Comparison of ENCODE assay signal across 36 cellular contexts in genomic region chr2:164667566-164667965, GRCh38. TPM values are rescaled to one million over a fixed set of nuclear protein-coding genes. Genes with fewer than 3 reads are reported as not detected.
"Had no signal": no experiment of that assay in that cellular context is flagged by ENCODE, and none has a peak within 500 bp of the region (broad histone marks: within the 10 kb centered on the region; RNA-seq: fewer than 3 reads in every experiment).

No MANE protein-coding gene starts in this region.

- H3K36me3 Mint-ChIP-seq: activated CD4-positive, alpha-beta memory T cell treated with anti-CD3 and anti-CD28 coated beads for 36 hours; activated CD8-positive, alpha-beta memory T cell treated with anti-CD3 and anti-CD28 coated beads, Interleukin-2, amount 10 ng/mL, durations not matched to agents 7 days and 5 days; activated naive CD4-positive, alpha-beta T cell treated with anti-CD3 and anti-CD28 coated beads, Interleukin-2, amount 10 ng/mL, durations not matched to agents 7 days and 5 days; activated naive CD4-positive, alpha-beta T cell treated with anti-CD3 and anti-CD28 coated beads, Interleukin-2, amount 50 U/mL, for 72 hours; activated naive CD8-positive, alpha-beta T cell treated with anti-CD3 and anti-CD28 coated beads, Interleukin-2, amount 10 ng/mL, durations not matched to agents 7 days and 5 days had no signal

- H3K27me3 Mint-ChIP-seq: activated B cell treated with CpG ODN at 0.5 μM for 24 hours; activated CD4-positive, alpha-beta memory T cell treated with anti-CD3 and anti-CD28 coated beads for 36 hours; activated CD4-positive, alpha-beta T cell treated with anti-CD3 and anti-CD28 coated beads for 36 hours; activated CD4-positive, alpha-beta T cell treated with anti-CD3 and anti-CD28 coated beads, Interleukin-2, amount 10 ng/mL, durations not matched to agents 24 days and 14 days; activated CD8-positive, alpha-beta memory T cell treated with anti-CD3 and anti-CD28 coated beads, Interleukin-2, amount 10 ng/mL, durations not matched to agents 7 days and 5 days; activated naive CD4-positive, alpha-beta T cell treated with anti-CD3 and anti-CD28 coated beads, Interleukin-2, amount 10 ng/mL, durations not matched to agents 7 days and 5 days; activated naive CD8-positive, alpha-beta T cell treated with anti-CD3 and anti-CD28 coated beads, Interleukin-2, amount 10 ng/mL, durations not matched to agents 7 days and 5 days; activated T-cell treated with anti-CD3 and anti-CD28 coated beads, Interleukin-2, amount 50 U/mL, for 24 hours; T-helper 17 cell had no signal

- H3K4me1 ChIP-seq: ascending aorta, colonic mucosa, esophagus squamous epithelium had no signal

- H3K27ac Mint-ChIP-seq: activated B cell treated with CpG ODN at 0.5 μM for 24 hours; activated CD4-positive, alpha-beta memory T cell treated with anti-CD3 and anti-CD28 coated beads for 36 hours; activated CD4-positive, alpha-beta T cell treated with anti-CD3 and anti-CD28 coated beads for 36 hours; activated CD4-positive, alpha-beta T cell treated with anti-CD3 and anti-CD28 coated beads, Interleukin-2, amount 10 ng/mL, durations not matched to agents 24 days and 14 days; activated CD8-positive, alpha-beta memory T cell treated with anti-CD3 and anti-CD28 coated beads, Interleukin-2, amount 10 ng/mL, durations not matched to agents 7 days and 5 days; activated CD8-positive, alpha-beta T cell treated with anti-CD3 and anti-CD28 coated beads, Interleukin-2, amount 10 ng/mL, durations not matched to agents 7 days and 5 days; activated naive CD4-positive, alpha-beta T cell treated with anti-CD3 and anti-CD28 coated beads, Interleukin-2, amount 10 ng/mL, durations not matched to agents 7 days and 5 days; activated naive CD4-positive, alpha-beta T cell treated with anti-CD3 and anti-CD28 coated beads, Interleukin-2, amount 50 U/mL, for 72 hours; activated naive CD8-positive, alpha-beta T cell treated with anti-CD3 and anti-CD28 coated beads, Interleukin-2, amount 10 ng/mL, durations not matched to agents 7 days and 5 days; activated T-cell treated with anti-CD3 and anti-CD28 coated beads, Interleukin-2, amount 50 U/mL, for 24 hours; activated T-cell treated with anti-CD3 and anti-CD28 coated beads, Interleukin-2, amount 50 U/mL, for 72 hours; T-helper 17 cell; T-helper 2 cell treated with Interferon-gamma antibody and Interleukin-4, amounts not matched to agents 5 μg/mL and 100 μg/mL, for 36 hours had no signal

- H3K4me2 ChIP-seq: hepatocyte had no signal

- H3K27ac ChIP-seq: ascending aorta, brain microvascular endothelial cell, colonic mucosa, epithelial cell of prostate, esophagus squamous epithelium, gastroesophageal sphincter, heart right ventricle, hepatocyte, WERI-Rb-1 had no signal

- H3K9me3 ChIP-seq: ascending aorta, colonic mucosa, esophagus squamous epithelium, gastroesophageal sphincter, heart right ventricle had no signal

- FAIRE-seq: endometrium, endothelial cell of umbilical vein had no signal

- H3K9me3 Mint-ChIP-seq: activated B cell treated with CpG ODN at 0.5 μM for 24 hours; activated CD4-positive, alpha-beta T cell treated with anti-CD3 and anti-CD28 coated beads, Interleukin-2, amount 10 ng/mL, durations not matched to agents 24 days and 14 days; activated naive CD4-positive, alpha-beta T cell treated with anti-CD3 and anti-CD28 coated beads, Interleukin-2, amount 10 ng/mL, durations not matched to agents 7 days and 5 days; activated naive CD8-positive, alpha-beta T cell treated with anti-CD3 and anti-CD28 coated beads, Interleukin-2, amount 10 ng/mL, durations not matched to agents 7 days and 5 days; activated T-cell treated with anti-CD3 and anti-CD28 coated beads, Interleukin-2, amount 50 U/mL, for 24 hours; T-helper 2 cell treated with Interferon-gamma antibody and Interleukin-4, amounts not matched to agents 5 μg/mL and 100 μg/mL, for 36 hours had no signal

- H3K79me2 ChIP-seq: hepatocyte had no signal

- H3K36me3 ChIP-seq: ascending aorta, brain microvascular endothelial cell, colonic mucosa, esophagus squamous epithelium, gastroesophageal sphincter, heart right ventricle, WERI-Rb-1 had no signal

- H2AFZ ChIP-seq: hepatocyte had no signal

- H3K27me3 ChIP-seq: ascending aorta, brain microvascular endothelial cell, colonic mucosa, esophagus squamous epithelium, gastroesophageal sphincter, heart right ventricle, hepatocyte had no signal

- H3K4me3 Mint-ChIP-seq: activated B cell treated with CpG ODN at 0.5 μM for 24 hours; activated CD4-positive, alpha-beta memory T cell treated with anti-CD3 and anti-CD28 coated beads for 36 hours; activated CD4-positive, alpha-beta T cell treated with anti-CD3 and anti-CD28 coated beads for 36 hours; activated CD4-positive, alpha-beta T cell treated with anti-CD3 and anti-CD28 coated beads, Interleukin-2, amount 10 ng/mL, durations not matched to agents 24 days and 14 days; activated CD8-positive, alpha-beta memory T cell treated with anti-CD3 and anti-CD28 coated beads, Interleukin-2, amount 10 ng/mL, durations not matched to agents 7 days and 5 days; activated CD8-positive, alpha-beta T cell treated with anti-CD3 and anti-CD28 coated beads, Interleukin-2, amount 10 ng/mL, durations not matched to agents 7 days and 5 days; activated naive CD4-positive, alpha-beta T cell treated with anti-CD3 and anti-CD28 coated beads, Interleukin-2, amount 10 ng/mL, durations not matched to agents 7 days and 5 days; activated naive CD8-positive, alpha-beta T cell treated with anti-CD3 and anti-CD28 coated beads, Interleukin-2, amount 10 ng/mL, durations not matched to agents 7 days and 5 days; activated T-cell treated with anti-CD3 and anti-CD28 coated beads, Interleukin-2, amount 50 U/mL, for 24 hours; activated T-cell treated with anti-CD3 and anti-CD28 coated beads, Interleukin-2, amount 50 U/mL, for 72 hours; T-helper 17 cell; T-helper 2 cell treated with Interferon-gamma antibody and Interleukin-4, amounts not matched to agents 5 μg/mL and 100 μg/mL, for 36 hours had no signal

- H3K4me3 ChIP-seq: ascending aorta, colonic mucosa, esophagus squamous epithelium, gastroesophageal sphincter, heart right ventricle, hepatocyte had no signal

- DNase-seq: activated B cell treated with CpG ODN at 0.5 μM for 24 hours; activated CD4-positive, alpha-beta memory T cell treated with anti-CD3 and anti-CD28 coated beads for 36 hours; activated CD4-positive, alpha-beta T cell treated with anti-CD3 and anti-CD28 coated beads for 36 hours; activated CD4-positive, alpha-beta T cell treated with anti-CD3 and anti-CD28 coated beads, Interleukin-2, amount 10 ng/mL, durations not matched to agents 24 days and 14 days; activated CD4-positive, CD25-positive, alpha-beta regulatory T cell treated with anti-CD3 and anti-CD28 coated beads, Interleukin-2, amount 50 U/mL, for 72 hours; activated CD8-positive, alpha-beta memory T cell treated with anti-CD3 and anti-CD28 coated beads, Interleukin-2, amount 10 ng/mL, durations not matched to agents 7 days and 5 days; activated CD8-positive, alpha-beta memory T cell treated with anti-CD3 and anti-CD28 coated beads, Interleukin-2, amount 50 U/mL, for 4 hours; activated CD8-positive, alpha-beta T cell treated with anti-CD3 and anti-CD28 coated beads, Interleukin-2, amount 10 ng/mL, durations not matched to agents 7 days and 5 days; activated gamma-delta T cell; activated naive CD4-positive, alpha-beta T cell; activated naive CD4-positive, alpha-beta T cell treated with anti-CD3 and anti-CD28 coated beads, Interleukin-2, amount 10 ng/mL, durations not matched to agents 7 days and 5 days; activated naive CD8-positive, alpha-beta T cell treated with anti-CD3 and anti-CD28 coated beads, Interleukin-2, amount 10 ng/mL, durations not matched to agents 7 days and 5 days; activated T-cell treated with anti-CD3 and anti-CD28 coated beads for 4 hours; activated T-cell treated with anti-CD3 and anti-CD28 coated beads, Interleukin-2, amount 50 U/mL, for 24 hours; activated T-cell treated with anti-CD3 and anti-CD28 coated beads, Interleukin-2, amount 50 U/mL, for 72 hours; brain microvascular endothelial cell; caudate nucleus; colonic mucosa; effector CD8-positive, alpha-beta T cell; esophagus squamous epithelium; foreskin melanocyte; heart right ventricle; T-helper 1 cell; T-helper 17 cell; T1000; WERI-Rb-1 had no signal

- H3K4me1 Mint-ChIP-seq: activated CD4-positive, alpha-beta T cell treated with anti-CD3 and anti-CD28 coated beads for 36 hours; activated CD4-positive, alpha-beta T cell treated with anti-CD3 and anti-CD28 coated beads, Interleukin-2, amount 10 ng/mL, durations not matched to agents 24 days and 14 days; activated CD8-positive, alpha-beta memory T cell treated with anti-CD3 and anti-CD28 coated beads, Interleukin-2, amount 10 ng/mL, durations not matched to agents 7 days and 5 days; activated naive CD4-positive, alpha-beta T cell treated with anti-CD3 and anti-CD28 coated beads, Interleukin-2, amount 10 ng/mL, durations not matched to agents 7 days and 5 days; activated naive CD8-positive, alpha-beta T cell treated with anti-CD3 and anti-CD28 coated beads, Interleukin-2, amount 10 ng/mL, durations not matched to agents 7 days and 5 days; T-helper 17 cell had no signal

RNA-seq across cellular contexts. Expression of gene GRB14, which starts 46.3 kb away (rescaled TPM):
- total RNA-seq: activated B cell treated with CpG ODN at 0.5 μM for 24 hours; activated CD4-positive, alpha-beta memory T cell treated with anti-CD3 and anti-CD28 coated beads for 36 hours; activated CD4-positive, alpha-beta T cell treated with anti-CD3 and anti-CD28 coated beads for 36 hours; activated CD4-positive, alpha-beta T cell treated with anti-CD3 and anti-CD28 coated beads, Interleukin-2, amount 10 ng/mL, durations not matched to agents 24 days and 14 days; activated CD8-positive, alpha-beta memory T cell treated with anti-CD3 and anti-CD28 coated beads for 36 hours; activated CD8-positive, alpha-beta memory T cell treated with anti-CD3 and anti-CD28 coated beads, Interleukin-2, amount 10 ng/mL, durations not matched to agents 7 days and 5 days; activated CD8-positive, alpha-beta T cell treated with anti-CD3 and anti-CD28 coated beads, Interleukin-2, amount 10 ng/mL, durations not matched to agents 7 days and 5 days; activated naive CD4-positive, alpha-beta T cell treated with anti-CD3 and anti-CD28 coated beads, Interleukin-2, amount 50 U/mL, for 72 hours; activated naive CD8-positive, alpha-beta T cell treated with anti-CD3 and anti-CD28 coated beads, Interleukin-2, amount 10 ng/mL, durations not matched to agents 7 days and 5 days; activated T-cell treated with anti-CD3 and anti-CD28 coated beads, Interleukin-2, amount 50 U/mL, for 72 hours; fibroblast of villous mesenchyme had no signal
